In genomic region chr7:99996755-99997544, GRCh38 we compare ENCODE assay signal across 10 cellular contexts. TPM values are rescaled to one million over a fixed set of nuclear protein-coding genes. Genes with fewer than 3 reads are reported as not detected.
A peak's percentile ranks its signal among the peaks of the same experiment; 100 is the strongest.
DNase-seq lines count a peak whose midpoint lies in the region; ATAC-seq, FAIRE-seq and TF ChIP-seq lines count a peak whose summit lies in the region.
"Had no signal": no experiment of that assay in that cellular context is flagged by ENCODE, and none has a peak within 500 bp of the region (broad histone marks: within the 10 kb centered on the region; RNA-seq: fewer than 3 reads in every experiment).

No MANE protein-coding gene starts in this region.

- H2AK5ac ChIP-seq in H1 (ENCODE audit: low read depth, low read length): 0 out of 2 replicates have a peak overlapping the region, but pooled peaks have one; percentile 90

- H2BK5ac ChIP-seq in H1 (ENCODE audit: low read depth, low read length): no peak overlapping the region

- TF ChIP-seq RAD21 in H1 (IDR thresholded peaks at IDR 0.05 in 1 of 2, conservative IDR thresholded peaks at IDR 0.05 in 1 of 2; ENCODE audit: low read depth in 2 of 2, low read length in 2 of 2): no peak

- H3K9me3 Mint-ChIP-seq in CD4-positive, CD25-positive, alpha-beta regulatory T cell: no peaks in the 10 kb centered on the region

- H2BK120ac ChIP-seq in H1 (replicated peaks; ENCODE audit: low read depth, low read length): no peak overlapping the region

- 0 out of 2 replicates have a peak, but pooled peaks cover 4% of the 10 kb centered on the region for H3F3A ChIP-seq in MM.1S (ENCODE audit: insufficient read depth, low read length)

- no peak overlapping the region for H2BK20ac ChIP-seq in H1 (ENCODE audit: low read length)

- peak overlapping the region; percentile 19 for H3K4me3 ChIP-seq in CD4-positive, CD25-positive, alpha-beta regulatory T cell (ENCODE audit: low read depth, low read length)
- H3K4me3 ChIP-seq in MM.1S (ENCODE audit: low read length) (peak overlapping the region; percentile 43), H1 (ENCODE audit: extremely low read depth in 1 of 4, insufficient read depth in 2 of 4, low read depth in 3 of 4, low read length in 4 of 4) (peak overlapping the region; percentile 52 to 79 (median 60); a peak in 5 of 8 replicates), pancreas (peak overlapping the region in 3 of 4 donors; percentile 7 to 43 (median 22))

- peak overlapping the region; percentile 74 for H2BK15ac ChIP-seq in H1 (ENCODE audit: low read length)

- peak overlapping the region; percentile 60 to 82 (median 76) for H3K4me3 Mint-ChIP-seq in CD4-positive, CD25-positive, alpha-beta regulatory T cell

- H2AFZ ChIP-seq in MM.1S (ENCODE audit: low read length): peak overlapping the region; percentile 89
- H2AFZ ChIP-seq in H1 (ENCODE audit: low read length): peak overlapping the region; percentile 96

- H3K27me3 Mint-ChIP-seq in CD4-positive, CD25-positive, alpha-beta regulatory T cell: peaks cover 24% of the 10 kb centered on the region

- no peak overlapping the region for H2BK12ac ChIP-seq in H1 (ENCODE audit: low read depth, low read length)

- CTCF ChIA-PET in H1 (lab: Charles Lee; ENCODE audit: partially characterized antibody): interaction anchor here (0.7 to 9.3 kb wide), 11 partner anchors 17 to 471 kb away, joined by 3 to 99 read pairs (median 3); partner anchors contain the start of gene ZKSCAN1

- H4K20me1 ChIP-seq in MM.1S (ENCODE audit: insufficient read depth, low read length) (no peaks in the 10 kb centered on the region), H1 (replicated peaks in 1 of 2; ENCODE audit: control insufficient read depth in 1 of 2, insufficient read depth in 2 of 2, low read length in 2 of 2) (no peaks in the 10 kb centered on the region)

- no peak overlapping the region for H4K91ac ChIP-seq in H1 (replicated peaks; ENCODE audit: insufficient read length, low read length)

- peak overlapping the region; percentile 69 to 92 (median 86) for H3K27ac Mint-ChIP-seq in CD4-positive, CD25-positive, alpha-beta regulatory T cell

- peak overlapping the region; percentile 91; the same call in 1 of the 2 replicates for H4K8ac ChIP-seq in H1 (ENCODE audit: extremely low read depth, insufficient read depth, low read length)

- no peaks in the 10 kb centered on the region for H3K79me2 ChIP-seq in MM.1S (ENCODE audit: low read length)
- no peaks in the 10 kb centered on the region for H3K79me2 ChIP-seq in H1 (ENCODE audit: control insufficient read depth in 1 of 2, insufficient read depth in 2 of 2, low read length in 2 of 2)

- FAIRE-seq in H1 (lab: Jason Lieb, UNC) (no peak), pancreas (lab: Jason Lieb, UNC) (no peak), H54 (lab: Jason Lieb, UNC) (no peak)

- no peak overlapping the region for H3K4ac ChIP-seq in H1 (replicated peaks; ENCODE audit: insufficient read length, low read depth, low read length)

- no peak overlapping the region for H3K56ac ChIP-seq in H1 (replicated peaks; ENCODE audit: insufficient read length, low read depth, low read length)

- peak overlapping the region; percentile 47 for H3K27ac ChIP-seq in CD4-positive, CD25-positive, alpha-beta regulatory T cell (ENCODE audit: insufficient read depth, low read length, poor library complexity, severe bottlenecking)
- no peak overlapping the region for H3K27ac ChIP-seq in MM.1S (ENCODE audit: low read length)
- no peak overlapping the region for H3K27ac ChIP-seq in H1 (ENCODE audit: low read depth, low read length)
- H3K27ac ChIP-seq in pancreas: peak overlapping the region; percentile 39 to 83 (median 78)

- intact Hi-C loops in pancreas (cut with DNase I): loop anchor here in 1 of 3 donors (5.0 kb wide), 1 partner anchor 45 kb away; no protein-coding TSS in a partner anchor

- no peak for ATAC-seq in CD4-positive, CD25-positive, alpha-beta regulatory T cell (ENCODE audit: low read depth in 2 of 2)
- ATAC-seq in pancreas (no peak), GM21576 (IDR thresholded peaks at IDR 0.05; ENCODE audit: unreplicated experiment) (no peak)

- peaks cover 2% of the 10 kb centered on the region; the same call in 1 of the 2 replicates for H3K23me2 ChIP-seq in H1 (ENCODE audit: low read depth, low read length)

- TF ChIP-seq EP300 in H1 (IDR thresholded peaks at IDR 0.05; ENCODE audit: borderline replicate concordance in 1 of 2, low read depth in 2 of 2, low read length in 2 of 2): no peak

- H3K18ac ChIP-seq in H1 (ENCODE audit: extremely low read depth, low read length): no peak overlapping the region

- no peaks in the 10 kb centered on the region for H3K27me3 ChIP-seq in CD4-positive, CD25-positive, alpha-beta regulatory T cell (ENCODE audit: control insufficient read depth, insufficient read depth, low read length)
- H3K27me3 ChIP-seq in MM.1S (replicated peaks; ENCODE audit: insufficient read depth, low read length) (peaks cover 23% of the 10 kb centered on the region), H1 (replicated peaks in 1 of 4; ENCODE audit: control insufficient read depth in 3 of 4, extremely low read depth in 1 of 4, insufficient read depth in 3 of 4, low read length in 3 of 4) (no peaks in the 10 kb centered on the region; a peak in 2 of 7 replicates), pancreas (no peaks in the 10 kb centered on the region)

- TF ChIP-seq POLR2A in H1 (IDR thresholded peaks at IDR 0.05; ENCODE audit: control extremely low read depth in 1 of 2, low read depth in 2 of 2, low read length in 2 of 2): no peak
- no peak for TF ChIP-seq POLR2A in H54 (IDR thresholded peaks at IDR 0.05; ENCODE audit: low read depth, low read length)

- no peak overlapping the region for H3K23ac ChIP-seq in H1 (ENCODE audit: insufficient read length)

- H3K4me2 ChIP-seq in MM.1S (ENCODE audit: low read depth, low read length): peak overlapping the region; percentile 59
- H3K4me2 ChIP-seq in H1 (ENCODE audit: insufficient read depth in 1 of 2, low read depth in 2 of 2, low read length in 2 of 2): peak overlapping the region; percentile 79 to 88; a peak in 3 of 4 replicates

- no peaks in the 10 kb centered on the region for H3K9me3 ChIP-seq in CD4-positive, CD25-positive, alpha-beta regulatory T cell (ENCODE audit: control insufficient read depth in 2 of 2, low read length in 2 of 2)
- H3K9me3 ChIP-seq in MM.1S (replicated peaks; ENCODE audit: insufficient read depth, low read length): no peaks in the 10 kb centered on the region
- H3K9me3 ChIP-seq in H1 (ENCODE audit: insufficient read depth in 2 of 2, low read depth in 1 of 2, low read length in 1 of 2): no peaks in the 10 kb centered on the region
- no peaks in the 10 kb centered on the region for H3K9me3 ChIP-seq in pancreas

- POLR2A ChIA-PET in H1 (lab: Charles Lee; ENCODE audit: partially characterized antibody): interaction anchor here (1.0 to 3.7 kb wide), 10 partner anchors 18 to 86 kb away, joined by 3 to 47 read pairs (median 4); partner anchors contain the start of gene ZKSCAN1

- H3K14ac ChIP-seq in H1 (ENCODE audit: insufficient read length): no peak overlapping the region

- no peaks in the 10 kb centered on the region for H3K79me1 ChIP-seq in H1 (ENCODE audit: low read depth, low read length)

- DNase-seq in CD4-positive, CD25-positive, alpha-beta regulatory T cell: no peak
- DNase-seq in MM.1S: no peak
- DNase-seq in H1 (ENCODE audit: low read depth in 1 of 2, low spot score in 2 of 2): no peak
- peak in 1 of 6 donors; percentile 23 for DNase-seq in pancreas
- no peak for DNase-seq in NCI-H1436 (lab: John Stamatoyannopoulos, UW)
- no peak for DNase-seq in H54 (ENCODE audit: insufficient read length, low spot score)
- DNase-seq in NK-92 (lab: John Stamatoyannopoulos, UW; ENCODE audit: unreplicated experiment): no peak
- DNase-seq: NCI-H446 treated with DMSO at 0.1 percent for 48 hours had no signal

- no peak overlapping the region for H4K5ac ChIP-seq in H1 (ENCODE audit: insufficient read length, low read depth, low read length)

- H3K9ac ChIP-seq in MM.1S (ENCODE audit: low read length): peak overlapping the region; percentile 27; the same call in 1 of the 2 replicates
- no peak overlapping the region for H3K9ac ChIP-seq in H1 (replicated peaks in 1 of 4; ENCODE audit: extremely low read depth in 1 of 4, low read depth in 3 of 4, low read length in 3 of 4)

- peaks cover 2 to 13% (median 6%) of the 10 kb centered on the region in 4 donors for H3K4me1 Mint-ChIP-seq in CD4-positive, CD25-positive, alpha-beta regulatory T cell

- no peaks in the 10 kb centered on the region for H3K9me2 ChIP-seq in MM.1S (replicated peaks; ENCODE audit: insufficient read depth, low read length)

- no peaks in the 10 kb centered on the region for H3K36me3 ChIP-seq in CD4-positive, CD25-positive, alpha-beta regulatory T cell (ENCODE audit: control insufficient read depth, insufficient read depth, low read length)
- no peaks in the 10 kb centered on the region for H3K36me3 ChIP-seq in MM.1S (replicated peaks; ENCODE audit: insufficient read depth, low read length)
- no peaks in the 10 kb centered on the region for H3K36me3 ChIP-seq in H1 (ENCODE audit: control insufficient read depth in 2 of 4, insufficient read depth in 4 of 4, low read length in 3 of 4)
- no peaks in the 10 kb centered on the region for H3K36me3 ChIP-seq in pancreas

- WGBS in H1 (ENCODE audit: extremely low coverage in 1 of 2, insufficient coverage in 1 of 2, insufficient read length in 1 of 2, insufficient replicate concordance in 2 of 2, low coverage in 1 of 2, low lambda C conversion rate in 2 of 2, missing lambda C conversion rate in 1 of 2), 2 experiments: 85% methylated on average over 15 of the region's 15 CpGs; no CpG with 5 or more reads in 1 of the 2 experiments
- 76 to 78% methylated on average over 15 of the region's 15 CpGs for WGBS in pancreas, 2 donors

- peaks cover 7% of the 10 kb centered on the region for H3K4me1 ChIP-seq in CD4-positive, CD25-positive, alpha-beta regulatory T cell (ENCODE audit: control insufficient read depth, insufficient read depth, low read length, poor library complexity, severe bottlenecking)
- H3K4me1 ChIP-seq in MM.1S (ENCODE audit: low read length): no peaks in the 10 kb centered on the region
- peaks cover 0 to 4% (median 1%) of the 10 kb centered on the region in 4 experiments; a peak in 2 of 7 replicates for H3K4me1 ChIP-seq in H1 (replicated peaks in 1 of 4; ENCODE audit: control insufficient read depth in 3 of 4, insufficient read depth in 4 of 4, low read length in 3 of 4)
- H3K4me1 ChIP-seq in pancreas: peaks cover 7 to 21% (median 9%) of the 10 kb centered on the region in 3 donors

- TF ChIP-seq CTCF in MM.1S (IDR thresholded peaks at IDR 0.05; ENCODE audit: low read length) (no peak), H1 (IDR thresholded peaks at IDR 0.05; ENCODE audit: control extremely low read depth in 1 of 3, insufficient read depth in 1 of 3, low read depth in 1 of 3, low read length in 3 of 3) (no peak), pancreas (IDR thresholded peaks at IDR 0.05) (no peak)

- H3K36me3 Mint-ChIP-seq in CD4-positive, CD25-positive, alpha-beta regulatory T cell: peaks cover 3% of the 10 kb centered on the region

RNA-seq across cellular contexts. Expression of gene ZKSCAN1, which starts 18.4 kb away (rescaled TPM):
- 57.8 TPM for total RNA-seq in CD4-positive, CD25-positive, alpha-beta regulatory T cell
- polyA plus RNA-seq in CD4-positive, CD25-positive, alpha-beta regulatory T cell: 10 to 100 TPM; 21.6 to 27.7 (median 26.8) TPM
- 37.7 and 40.6 TPM in 2 replicates for total RNA-seq in H1 (2021; fragmentation: NEBNext Ultra II Directional; extraction: Animal tissue kit (Norgen Biotek cat#: 25700))
- polyA plus RNA-seq in H1 (2011; rRNA removed) (8.2 and 9.3 TPM in 2 replicates), pancreas (10 to 100 TPM; 24.2 to 28.9 TPM)
- 16.9 TPM for polyA plus RNA-seq in H1 (2011; cell fraction: cytosol; rRNA removed)
- 31.1 TPM for polyA plus RNA-seq in H1 (2011; cell fraction: nucleus; rRNA removed)
- polyA plus RNA-seq in H1 (2012, experiment 1 of 2): 12.1 to 18.6 TPM (median 14.9 TPM) in 4 replicates
- 1.7 TPM for polyA plus RNA-seq in H1 (2012, experiment 2 of 2)
- polyA plus RNA-seq in H1 (2013, experiment 1 of 2): 11.8 TPM
- 10.7 TPM for polyA plus RNA-seq in H1 (2013, experiment 2 of 2)
- 60.6 and 68.2 TPM in 2 replicates for polyA minus RNA-seq in H1 (2011; rRNA and poly(A)+ RNA removed)
- polyA minus RNA-seq in H1 (2011; cell fraction: cytosol; rRNA and poly(A)+ RNA removed): 28.3 TPM
- 22.6 TPM for polyA minus RNA-seq in H1 (2011; cell fraction: nucleus; rRNA and poly(A)+ RNA removed)
- total RNA-seq in pancreas: 10 to 100 TPM; 52.6 to 86.0 (median 68.2) TPM

RNA-seq across cellular contexts. Expression of gene AZGP1, which starts 21.1 kb away (rescaled TPM):
- not detected for total RNA-seq in CD4-positive, CD25-positive, alpha-beta regulatory T cell
- not detected for polyA plus RNA-seq in CD4-positive, CD25-positive, alpha-beta regulatory T cell
- 0.29 and 0.52 TPM in 2 replicates for total RNA-seq in H1 (2021; fragmentation: NEBNext Ultra II Directional; extraction: Animal tissue kit (Norgen Biotek cat#: 25700))
- polyA plus RNA-seq in H1 (2011; rRNA removed): 0.57 and 0.68 TPM in 2 replicates
- polyA plus RNA-seq in H1 (2011; cell fraction: cytosol; rRNA removed): 0.92 TPM
- polyA plus RNA-seq in H1 (2011; cell fraction: nucleus; rRNA removed): 1.1 TPM
- polyA plus RNA-seq in H1 (2012, experiment 1 of 2): 0.38 to 1.3 TPM (median 1.0 TPM) in 4 replicates
- 0.22 TPM for polyA plus RNA-seq in H1 (2012, experiment 2 of 2)
- 0.65 TPM for polyA plus RNA-seq in H1 (2013, experiment 1 of 2)
- 0.61 TPM for polyA plus RNA-seq in H1 (2013, experiment 2 of 2)
- polyA minus RNA-seq in H1 (2011; rRNA and poly(A)+ RNA removed): 1.7 TPM in 1 of 2 replicates, not detected in the other
- not detected for polyA minus RNA-seq in H1 (2011; cell fraction: cytosol; rRNA and poly(A)+ RNA removed)
- not detected for polyA minus RNA-seq in H1 (2011; cell fraction: nucleus; rRNA and poly(A)+ RNA removed)
- 100 to 1,000 TPM; 174 to 262 (median 214) TPM for total RNA-seq in pancreas
- polyA plus RNA-seq in pancreas: 100 to 1,000 TPM; 362 to 686 TPM
- total RNA-seq: myocyte had no signal

RNA-seq across cellular contexts. Expression of gene ZSCAN21, which starts 52.6 kb away (rescaled TPM):
- 6.0 TPM for total RNA-seq in CD4-positive, CD25-positive, alpha-beta regulatory T cell
- 1 to 10 TPM; 5.1 to 9.8 (median 8.6) TPM for polyA plus RNA-seq in CD4-positive, CD25-positive, alpha-beta regulatory T cell
- 25.4 and 26.1 TPM in 2 replicates for total RNA-seq in H1 (2021; fragmentation: NEBNext Ultra II Directional; extraction: Animal tissue kit (Norgen Biotek cat#: 25700))
- 12.7 and 15.4 TPM in 2 replicates for polyA plus RNA-seq in H1 (2011; rRNA removed)
- polyA plus RNA-seq in H1 (2011; cell fraction: cytosol; rRNA removed): 21.4 TPM
- polyA plus RNA-seq in H1 (2011; cell fraction: nucleus; rRNA removed): 14.6 TPM
- 16.0 to 21.1 TPM (median 18.6 TPM) in 4 replicates for polyA plus RNA-seq in H1 (2012, experiment 1 of 2)
- polyA plus RNA-seq in H1 (2012, experiment 2 of 2): 7.2 TPM
- 15.8 TPM for polyA plus RNA-seq in H1 (2013, experiment 1 of 2)
- 14.5 TPM for polyA plus RNA-seq in H1 (2013, experiment 2 of 2)
- 20.6 and 21.4 TPM in 2 replicates for polyA minus RNA-seq in H1 (2011; rRNA and poly(A)+ RNA removed)
- 8.1 TPM for polyA minus RNA-seq in H1 (2011; cell fraction: cytosol; rRNA and poly(A)+ RNA removed)
- polyA minus RNA-seq in H1 (2011; cell fraction: nucleus; rRNA and poly(A)+ RNA removed): 11.5 TPM
- total RNA-seq in pancreas: 1 to 10 TPM; 3.8 to 9.6 (median 6.2) TPM
- 10 to 100 TPM in 1 of 2 donors, 1 to 10 TPM in 1; 8.3 to 11.8 TPM for polyA plus RNA-seq in pancreas

Comparison
In these comparisons a context has a peak if more than half of its experiments do, and no peak if none do; other contexts are left out.
1. H3K27ac ChIP-seq: peak in CD4-positive, CD25-positive, alpha-beta regulatory T cell (single experiment) and pancreas (4 of 4); none in MM.1S (single experiment) and H1 (single experiment).
2. RNA of gene AZGP1, which starts 21.1 kb away (total RNA-seq): 174 to 262 TPM in pancreas; 0.29 to 0.52 TPM in H1 and not detected in CD4-positive, CD25-positive, alpha-beta regulatory T cell (single experiment); every median in the first group is over 100 times any median in the second.
3. Peak in every context shown above with its lines, with median percentiles within 50 percentile points of each other: H3K4me3 ChIP-seq.